Comparison of ENCODE assay signal across 9 cellular contexts in genomic region chr14:105086833-105087307, GRCh38. TPM values are rescaled to one million over a fixed set of nuclear protein-coding genes. Genes with fewer than 3 reads are reported as not detected.
DNase-seq lines count a peak whose midpoint lies in the region; ATAC-seq and TF ChIP-seq lines count a peak whose summit lies in the region.
"Had no signal": no experiment of that assay in that cellular context is flagged by ENCODE, and none has a peak within 500 bp of the region (broad histone marks: within the 10 kb centered on the region; RNA-seq: fewer than 3 reads in every experiment).

No MANE protein-coding gene starts in this region.

- peaks cover 0 to 5% of the 10 kb centered on the region in 2 donors for H3K36me3 Mint-ChIP-seq in naive B cell

- H3K27me3 Mint-ChIP-seq in naive B cell = peaks cover 4 to 26% (median 17%) of the 10 kb centered on the region in 3 donors

- H3K9me3 ChIP-seq in BE2C (no peaks in the 10 kb centered on the region), NT2/D1 (ENCODE audit: insufficient read depth, low read length) (no peaks in the 10 kb centered on the region)
- H3K9me3 ChIP-seq: SJCRH30 had no signal

- peaks cover 20% of the 10 kb centered on the region for H3K27me3 ChIP-seq in BE2C
- H3K27me3 ChIP-seq in NT2/D1 (ENCODE audit: insufficient read depth, insufficient read length) = peaks cover 9% of the 10 kb centered on the region
- H3K27me3 ChIP-seq: SJCRH30 had no signal

- peak; percentile 89 for DNase-seq in BE2C
- no peak for DNase-seq in NT2/D1 (ENCODE audit: low read depth, low spot score)
- DNase-seq in activated CD8-positive, alpha-beta memory T cell treated with anti-CD3 and anti-CD28 coated beads, Interleukin-2, amount 50 U/mL, for 48 hours = peak; percentile 95
- no peak for DNase-seq in epithelial cell of proximal tubule (ENCODE audit: low read depth)
- peak; percentile 84 for DNase-seq in naive B cell
- DNase-seq in stimulated activated naive CD4-positive, alpha-beta T cell treated with Interleukin-2 at 50 U/mL for 16 hours (lab: John Stamatoyannopoulos, UW) = peak; percentile 81

- H3K9me3 Mint-ChIP-seq in naive B cell = no peaks in the 10 kb centered on the region

- peak overlapping the region in 3 of 6 donors; percentile 76 to 87 (median 79) for H3K27ac Mint-ChIP-seq in naive B cell

- peak overlapping the region; percentile 83 for H3K9ac ChIP-seq in NT2/D1 (ENCODE audit: insufficient read length, low read depth)

- peaks cover 11 to 26% (median 24%) of the 10 kb centered on the region in 3 donors for H3K4me1 Mint-ChIP-seq in naive B cell

- peak overlapping the region; percentile 33 to 88 (median 79) for H3K4me3 Mint-ChIP-seq in naive B cell

- H3K4me3 ChIP-seq in BE2C (ENCODE audit: low read depth, low read length) (peak overlapping the region; percentile 39), NT2/D1 (ENCODE audit: insufficient read length, low read depth) (peak overlapping the region; percentile 47), epithelial cell of proximal tubule (ENCODE audit: low read depth, low read length) (peak overlapping the region; percentile 67)
- H3K4me3 ChIP-seq: SJCRH30 had no signal

- ATAC-seq in GM18909 (IDR thresholded peaks at IDR 0.05; ENCODE audit: poor library complexity, unreplicated experiment) = peak; percentile 73
- ATAC-seq in HG03354 (IDR thresholded peaks at IDR 0.05; ENCODE audit: poor library complexity, severe bottlenecking, unreplicated experiment) = peak; percentile 78
- peak; percentile 84 to 86 for ATAC-seq in naive B cell (ENCODE audit: low read depth in 2 of 2)

- no peaks in the 10 kb centered on the region for H3K36me3 ChIP-seq in BE2C
- no peaks in the 10 kb centered on the region for H3K36me3 ChIP-seq in NT2/D1 (ENCODE audit: insufficient read depth, insufficient read length, low read length)
- H3K36me3 ChIP-seq: SJCRH30 had no signal

- no peaks in the 10 kb centered on the region for H3K4me1 ChIP-seq in BE2C
- peaks cover 21% of the 10 kb centered on the region for H3K4me1 ChIP-seq in NT2/D1 (ENCODE audit: insufficient read depth, insufficient read length)

- TF ChIP-seq CTCF in BE2C (IDR thresholded peaks at IDR 0.05; ENCODE audit: low read depth, low read length) (peak; percentile 65), epithelial cell of proximal tubule (conservative IDR thresholded peaks at IDR 0.05; ENCODE audit: low read depth, low read length) (peak; percentile 77)

RNA-seq across cellular contexts. Expression of gene GPR132, which starts 21.6 kb away (rescaled TPM):
- not detected for polyA plus RNA-seq in BE2C (2012; ENCODE audit: insufficient read depth, insufficient read length, low read depth)
- total RNA-seq in epithelial cell of proximal tubule = 0.29 and 0.43 TPM in 2 replicates
- polyA plus RNA-seq in naive B cell (ENCODE audit: low read depth in 6 of 6) = 10 to 100 TPM in 4 of 6 donors, 1 to 10 TPM in 2; 8.2 to 33.0 (median 10.8) TPM

Comparison
In these comparisons a context has a peak if more than half of its experiments do, and no peak if none do; other contexts are left out.
1. DNase-seq: peak in BE2C (single experiment), activated CD8-positive, alpha-beta memory T cell treated with anti-CD3 and anti-CD28 coated beads, Interleukin-2, amount 50 U/mL, for 48 hours (single experiment), naive B cell (single experiment) and stimulated activated naive CD4-positive, alpha-beta T cell treated with Interleukin-2 at 50 U/mL for 16 hours (single experiment); none in NT2/D1 (single experiment) and epithelial cell of proximal tubule (single experiment).
2. Peak in every context shown above with its lines, with median percentiles within 50 percentile points of each other: H3K4me3 ChIP-seq and ATAC-seq.